8 cellular contexts compared by ENCODE assay signal in the genomic region with DNA sequence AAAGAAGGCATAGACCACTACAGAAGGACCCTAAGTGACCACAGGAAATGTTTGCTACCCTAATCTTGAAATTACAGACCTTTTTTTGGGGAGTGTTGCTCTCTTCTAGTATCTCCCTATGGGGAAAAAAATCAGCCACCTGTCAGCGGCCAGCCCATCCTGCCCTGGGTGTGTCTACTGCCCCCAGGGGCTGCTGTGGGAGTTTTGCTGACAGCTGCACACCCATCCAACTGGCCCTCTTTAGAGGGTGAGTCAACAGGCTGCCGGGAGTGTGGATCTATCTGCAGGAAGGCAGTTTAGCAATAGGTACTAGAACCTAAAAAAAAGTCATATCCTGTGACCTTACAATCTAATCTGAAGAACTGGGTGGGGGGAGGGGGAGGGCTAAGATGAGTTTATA. TPM values are rescaled to one million over a fixed set of nuclear protein-coding genes. Genes with fewer than 3 reads are reported as not detected.
DNase-seq lines count a peak whose midpoint lies in the region; ATAC-seq and TF ChIP-seq lines count a peak whose summit lies in the region.

No MANE protein-coding gene starts in this region.

- peak; percentile 24 for ATAC-seq in GM23338
- no peak for ATAC-seq in HG03439 (IDR thresholded peaks at IDR 0.05; ENCODE audit: unreplicated experiment)
- ATAC-seq in GM21825 (IDR thresholded peaks at IDR 0.05; ENCODE audit: unreplicated experiment) = no peak

- H3K4me3 ChIP-seq in GM23338 (peak overlapping the region; percentile 86), OCI-LY7 (ENCODE audit: low read depth, low read length, poor library complexity, severe bottlenecking) (no peak overlapping the region), retinal pigment epithelial cell (ENCODE audit: low read length) (no peak overlapping the region)

- TF ChIP-seq POLR2A in erythroblast (IDR thresholded peaks at IDR 0.05; ENCODE audit: low read length) = no peak

- peaks cover 58% of the 10 kb centered on the region for H3K4me1 Mint-ChIP-seq in GM23338

- no peak overlapping the region for H3K27ac Mint-ChIP-seq in GM23338

- H3K4me1 ChIP-seq in GM23338 (ENCODE audit: insufficient read depth) (peaks cover 46% of the 10 kb centered on the region), OCI-LY7 (ENCODE audit: insufficient read depth, low read length, poor library complexity, severe bottlenecking) (peaks cover 10% of the 10 kb centered on the region)

- POLR2A ChIA-PET in OCI-LY7 (lab: Charles Lee) = interaction anchor here (0.6 kb wide), 1 partner anchor 213 kb away, joined by 3 read pairs; no protein-coding TSS in a partner anchor

- no peak overlapping the region for H2AFZ ChIP-seq in GM23338
- no peak overlapping the region for H2AFZ ChIP-seq in OCI-LY7 (ENCODE audit: low read length)

- 0 out of 2 replicates have a peak, but pooled peaks cover 9% of the 10 kb centered on the region for H3K79me2 ChIP-seq in GM23338 (replicated peaks; ENCODE audit: insufficient read depth)
- H3K79me2 ChIP-seq in OCI-LY7 (ENCODE audit: insufficient read depth, low read depth, low read length) = no peaks in the 10 kb centered on the region

- intact Hi-C loops in OCI-LY7 (cut with micrococcal nuclease; ENCODE audit: unreplicated experiment) = no loop called here

- H3K27ac ChIP-seq in GM23338 (ENCODE audit: low read depth) (no peak overlapping the region), OCI-LY7 (ENCODE audit: low read depth, low read length, poor library complexity, severe bottlenecking) (no peak overlapping the region)

- BruUV-seq in OCI-LY7 (replicated peaks; lab: Mats Ljungman, UMichigan) = no TSS peak

- H3K27me3 ChIP-seq in GM23338 (ENCODE audit: insufficient read depth) = peaks cover 34% of the 10 kb centered on the region

- peaks cover 35% of the 10 kb centered on the region for H3K27me3 Mint-ChIP-seq in GM23338 (ENCODE audit: insufficient read depth, low read depth, poor library complexity)

- H3K9me2 ChIP-seq in GM23338 (ENCODE audit: insufficient read depth) (no peaks in the 10 kb centered on the region), OCI-LY7 (ENCODE audit: insufficient read depth, low read length) (no peaks in the 10 kb centered on the region)

- H3K4me2 ChIP-seq in GM23338 (peak overlapping the region; percentile 76), OCI-LY7 (ENCODE audit: low read length) (no peak overlapping the region)

- TF ChIP-seq CTCF in GM23338 (conservative IDR thresholded peaks at IDR 0.05; ENCODE audit: low read depth in 2 of 2) (peak; percentile 33 to 46; a peak in 3 of 4 replicates), OCI-LY7 (conservative IDR thresholded peaks at IDR 0.05; ENCODE audit: low read length) (peak; percentile 47), retinal pigment epithelial cell (conservative IDR thresholded peaks at IDR 0.05; ENCODE audit: low read depth, low read length) (peak; percentile 29)

- H3K9me3 ChIP-seq in OCI-LY7 (ENCODE audit: low read length) = no peaks in the 10 kb centered on the region

- no peaks in the 10 kb centered on the region for H3K36me3 ChIP-seq in GM23338 (ENCODE audit: insufficient read depth)
- H3K36me3 ChIP-seq in OCI-LY7 (ENCODE audit: insufficient read depth, low read length) = no peaks in the 10 kb centered on the region

- H4K20me1 ChIP-seq in GM23338 (replicated peaks; ENCODE audit: insufficient read depth) (no peaks in the 10 kb centered on the region; the same call in none of the 2 replicates), OCI-LY7 (ENCODE audit: insufficient read depth, low read length) (no peaks in the 10 kb centered on the region)

- peaks cover 15% of the 10 kb centered on the region; the same call in 1 of the 2 replicates for H3F3A ChIP-seq in GM23338 (replicated peaks; ENCODE audit: low read depth)

- H3K4me3 Mint-ChIP-seq in GM23338 = peak overlapping the region; percentile 69

- H3K36me3 Mint-ChIP-seq in GM23338 (ENCODE audit: low read depth) = peaks cover 2% of the 10 kb centered on the region; the same call in 1 of the 3 replicates

- DNase-seq in AML-193 (lab: John Stamatoyannopoulos, UW) (peak; percentile 92 to 95), GM23338 (ENCODE audit: low spot score) (peak; percentile 62), OCI-LY7 (ENCODE audit: low spot score) (peak; percentile 23), erythroblast (lab: John Stamatoyannopoulos, UW) (peak; percentile 69 to 70), retinal pigment epithelial cell (ENCODE audit: low read depth) (no peak)
- no peak for DNase-seq in activated CD8-positive, alpha-beta memory T cell treated with anti-CD3 and anti-CD28 coated beads, Interleukin-2, amount 50 U/mL, for 4 hours

- CTCF ChIA-PET in OCI-LY7 (lab: Charles Lee; ENCODE audit: unreplicated experiment) = no interaction called here

- no peaks in the 10 kb centered on the region for H3K9me3 Mint-ChIP-seq in GM23338

TF ChIP-seq in GM23338, 12 proteins besides CTCF, POLR2A, EP300 and RAD21 (continues in another document):
- no peak for TF ChIP-seq NANOG (IDR thresholded peaks at IDR 0.05; ENCODE audit: borderline replicate concordance)
- TF ChIP-seq, protein P1, sequence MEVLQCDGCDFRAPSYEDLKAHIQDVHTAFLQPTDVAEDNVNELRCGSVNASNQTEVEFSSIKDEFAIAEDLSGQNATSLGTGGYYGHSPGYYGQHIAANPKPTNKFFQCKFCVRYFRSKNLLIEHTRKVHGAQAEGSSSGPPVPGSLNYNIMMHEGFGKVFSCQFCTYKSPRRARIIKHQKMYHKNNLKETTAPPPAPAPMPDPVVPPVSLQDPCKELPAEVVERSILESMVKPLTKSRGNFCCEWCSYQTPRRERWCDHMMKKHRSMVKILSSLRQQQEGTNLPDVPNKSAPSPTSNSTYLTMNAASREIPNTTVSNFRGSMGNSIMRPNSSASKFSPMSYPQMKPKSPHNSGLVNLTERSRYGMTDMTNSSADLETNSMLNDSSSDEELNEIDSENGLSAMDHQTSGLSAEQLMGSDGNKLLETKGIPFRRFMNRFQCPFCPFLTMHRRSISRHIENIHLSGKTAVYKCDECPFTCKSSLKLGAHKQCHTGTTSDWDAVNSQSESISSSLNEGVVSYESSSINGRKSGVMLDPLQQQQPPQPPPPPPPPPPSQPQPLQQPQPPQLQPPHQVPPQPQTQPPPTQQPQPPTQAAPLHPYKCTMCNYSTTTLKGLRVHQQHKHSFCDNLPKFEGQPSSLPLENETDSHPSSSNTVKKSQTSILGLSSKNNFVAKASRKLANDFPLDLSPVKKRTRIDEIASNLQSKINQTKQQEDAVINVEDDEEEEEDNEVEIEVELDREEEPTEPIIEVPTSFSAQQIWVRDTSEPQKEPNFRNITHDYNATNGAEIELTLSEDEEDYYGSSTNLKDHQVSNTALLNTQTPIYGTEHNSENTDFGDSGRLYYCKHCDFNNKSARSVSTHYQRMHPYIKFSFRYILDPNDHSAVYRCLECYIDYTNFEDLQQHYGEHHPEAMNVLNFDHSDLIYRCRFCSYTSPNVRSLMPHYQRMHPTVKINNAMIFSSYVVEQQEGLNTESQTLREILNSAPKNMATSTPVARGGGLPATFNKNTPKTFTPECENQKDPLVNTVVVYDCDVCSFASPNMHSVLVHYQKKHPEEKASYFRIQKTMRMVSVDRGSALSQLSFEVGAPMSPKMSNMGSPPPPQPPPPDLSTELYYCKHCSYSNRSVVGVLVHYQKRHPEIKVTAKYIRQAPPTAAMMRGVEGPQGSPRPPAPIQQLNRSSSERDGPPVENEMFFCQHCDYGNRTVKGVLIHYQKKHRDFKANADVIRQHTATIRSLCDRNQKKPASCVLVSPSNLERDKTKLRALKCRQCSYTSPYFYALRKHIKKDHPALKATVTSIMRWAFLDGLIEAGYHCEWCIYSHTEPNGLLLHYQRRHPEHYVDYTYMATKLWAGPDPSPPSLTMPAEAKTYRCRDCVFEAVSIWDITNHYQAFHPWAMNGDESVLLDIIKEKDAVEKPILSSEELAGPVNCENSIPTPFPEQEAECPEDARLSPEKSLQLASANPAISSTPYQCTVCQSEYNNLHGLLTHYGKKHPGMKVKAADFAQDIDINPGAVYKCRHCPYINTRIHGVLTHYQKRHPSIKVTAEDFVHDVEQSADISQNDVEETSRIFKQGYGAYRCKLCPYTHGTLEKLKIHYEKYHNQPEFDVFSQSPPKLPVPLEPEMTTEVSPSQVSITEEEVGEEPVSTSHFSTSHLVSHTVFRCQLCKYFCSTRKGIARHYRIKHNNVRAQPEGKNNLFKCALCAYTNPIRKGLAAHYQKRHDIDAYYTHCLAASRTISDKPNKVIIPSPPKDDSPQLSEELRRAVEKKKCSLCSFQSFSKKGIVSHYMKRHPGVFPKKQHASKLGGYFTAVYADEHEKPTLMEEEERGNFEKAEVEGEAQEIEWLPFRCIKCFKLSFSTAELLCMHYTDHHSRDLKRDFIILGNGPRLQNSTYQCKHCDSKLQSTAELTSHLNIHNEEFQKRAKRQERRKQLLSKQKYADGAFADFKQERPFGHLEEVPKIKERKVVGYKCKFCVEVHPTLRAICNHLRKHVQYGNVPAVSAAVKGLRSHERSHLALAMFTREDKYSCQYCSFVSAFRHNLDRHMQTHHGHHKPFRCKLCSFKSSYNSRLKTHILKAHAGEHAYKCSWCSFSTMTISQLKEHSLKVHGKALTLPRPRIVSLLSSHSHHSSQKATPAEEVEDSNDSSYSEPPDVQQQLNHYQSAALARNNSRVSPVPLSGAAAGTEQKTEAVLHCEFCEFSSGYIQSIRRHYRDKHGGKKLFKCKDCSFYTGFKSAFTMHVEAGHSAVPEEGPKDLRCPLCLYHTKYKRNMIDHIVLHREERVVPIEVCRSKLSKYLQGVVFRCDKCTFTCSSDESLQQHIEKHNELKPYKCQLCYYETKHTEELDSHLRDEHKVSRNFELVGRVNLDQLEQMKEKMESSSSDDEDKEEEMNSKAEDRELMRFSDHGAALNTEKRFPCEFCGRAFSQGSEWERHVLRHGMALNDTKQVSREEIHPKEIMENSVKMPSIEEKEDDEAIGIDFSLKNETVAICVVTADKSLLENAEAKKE (CRISPR knock-in tag; IDR thresholded peaks at IDR 0.05) = no peak
- no peak for TF ChIP-seq EZH2phosphoT487 (IDR thresholded peaks at IDR 0.05; ENCODE audit: unreplicated experiment)
- TF ChIP-seq EZH2 (IDR thresholded peaks at IDR 0.05; ENCODE audit: low read depth, unreplicated experiment) = no peak
- no peak for TF ChIP-seq CREB1 (CRISPR knock-in tag; IDR thresholded peaks at IDR 0.05; ENCODE audit: low read depth)
- TF ChIP-seq STAT1 (IDR thresholded peaks at IDR 0.05; ENCODE audit: unreplicated experiment) = no peak
- TF ChIP-seq ZNF114 (CRISPR knock-in tag; IDR thresholded peaks at IDR 0.05) = no peak
- TF ChIP-seq ZNF331 (CRISPR knock-in tag; IDR thresholded peaks at IDR 0.05; ENCODE audit: low read depth) = no peak
- TF ChIP-seq POLR2AphosphoS5 (IDR thresholded peaks at IDR 0.05; ENCODE audit: low read depth) = no peak
- TF ChIP-seq JUNB (IDR thresholded peaks at IDR 0.05; ENCODE audit: unreplicated experiment) = no peak

RNA-seq across cellular contexts. Expression of gene DYSF, which starts 0.8 kb away (rescaled TPM):
- 18.0 and 21.3 TPM in 2 replicates for total RNA-seq in GM23338 (2014; rRNA removed; shearing (Covaris generic))
- 6.4 and 7.3 TPM in 2 replicates for polyA plus RNA-seq in GM23338 (2016; fragmentation: Nextera tagmentation; extraction: Ambion mirVana)
- total RNA-seq in OCI-LY7 (2014; rRNA removed; shearing (Covaris generic)) = not detected in 2 replicates
- total RNA-seq in OCI-LY7 (2022) = not detected in 2 replicates

Comparison
In these comparisons a context has a peak if more than half of its experiments do, and no peak if none do; other contexts are left out.
1. DNase-seq: peak in AML-193 (2 of 2), GM23338 (single experiment), OCI-LY7 (single experiment) and erythroblast (2 of 2); none in retinal pigment epithelial cell (single experiment) and activated CD8-positive, alpha-beta memory T cell treated with anti-CD3 and anti-CD28 coated beads, Interleukin-2, amount 50 U/mL, for 4 hours (single experiment).
2. RNA of gene DYSF, which starts 0.8 kb away (total RNA-seq): 18.0 to 21.3 TPM in GM23338; not detected in OCI-LY7; every median in the first group is over 10 times any median in the second.
3. Peak in every context shown above with its lines, with median percentiles within 50 percentile points of each other: CTCF ChIP-seq.